In the genomic region with DNA sequence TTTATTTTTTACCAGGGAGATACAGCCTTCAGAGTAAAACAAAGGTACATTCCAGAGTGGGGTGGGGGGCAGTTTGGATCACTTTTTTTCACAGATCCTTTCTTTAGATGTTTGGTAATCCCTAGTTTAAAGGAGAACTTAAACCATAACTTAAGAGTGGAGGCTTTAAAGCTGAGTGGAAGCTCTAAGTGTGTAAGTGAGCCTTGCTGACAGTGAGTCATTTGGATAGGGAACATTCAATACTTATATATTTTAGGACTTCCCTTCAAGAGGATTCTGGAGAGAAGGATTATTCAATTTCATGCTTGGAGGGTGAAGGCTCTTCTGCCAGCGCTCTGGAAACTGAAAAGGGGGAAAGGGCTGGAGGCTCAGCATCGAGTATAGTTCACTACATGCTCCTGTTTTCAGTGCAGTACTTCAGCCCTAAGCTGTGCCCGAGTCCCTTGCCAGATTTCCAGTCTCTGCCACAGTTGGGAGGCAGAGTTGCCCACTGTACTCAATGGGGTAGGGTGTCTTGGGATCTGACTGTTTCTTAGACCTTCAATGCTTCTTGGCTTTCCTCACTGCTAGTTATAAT, we compare ENCODE assay signal across 28 cellular contexts. TPM values are rescaled to one million over a fixed set of nuclear protein-coding genes. Genes with fewer than 3 reads are reported as not detected.
"Had no signal": no experiment of that assay in that cellular context is flagged by ENCODE, and none has a peak within 500 bp of the region (broad histone marks: within the 10 kb centered on the region; RNA-seq: fewer than 3 reads in every experiment).

No MANE protein-coding gene starts in this region.

- DNase-seq: activated CD4-positive, alpha-beta T cell treated with anti-CD3 and anti-CD28 coated beads, Interleukin-2, amount 50 U/mL, for 1 hour; activated CD4-positive, CD25-positive, alpha-beta regulatory T cell treated with anti-CD3 and anti-CD28 coated beads, Interleukin-2, amount 50 U/mL, for 72 hours; activated CD8-positive, alpha-beta memory T cell treated with anti-CD3 and anti-CD28 coated beads, Interleukin-2, amount 50 U/mL, for 48 hours; activated gamma-delta T cell; activated T-cell treated with anti-CD3 and anti-CD28 coated beads, Interleukin-2, amount 50 U/mL, for 72 hours; aorta; effector CD4-positive, alpha-beta T cell; head of caudate nucleus; hypothalamus; left cardiac atrium; mucosa of descending colon; nucleus accumbens; right cardiac atrium; stimulated activated CD4-positive, alpha-beta T cell treated with anti-CD3 and anti-CD28 coated beads, Interleukin-4, amount 100 ng/mL, for 24 hours; stimulated activated naive CD4-positive, alpha-beta T cell treated with Interleukin-2 at 50 U/mL for 16 hours; T-helper 1 cell; upper lobe of right lung; WERI-Rb-1 had no signal

- H3K9me3 ChIP-seq: gastroesophageal sphincter, mucosa of descending colon, thoracic aorta, upper lobe of right lung had no signal

- ATAC-seq: activated T-cell treated with anti-CD3 and anti-CD28 coated beads, Interleukin-2, amount 50 U/mL, for 72 hours; gastroesophageal sphincter; left cardiac atrium; mucosa of descending colon; right cardiac atrium; upper lobe of right lung had no signal

- H3K27ac ChIP-seq: gastroesophageal sphincter, parathyroid adenoma, thoracic aorta, upper lobe of right lung, WERI-Rb-1 had no signal

- H2AFZ ChIP-seq: parathyroid adenoma had no signal

- H3K9ac ChIP-seq: parathyroid adenoma had no signal

- H3K9me3 Mint-ChIP-seq: activated naive CD4-positive, alpha-beta T cell treated with anti-CD3 and anti-CD28 coated beads, Interleukin-2, amount 50 U/mL, for 24 hours; activated T-cell treated with anti-CD3 and anti-CD28 coated beads, Interleukin-2, amount 50 U/mL, for 72 hours; brain; dendritic cell treated with granulocyte-macrophage colony-stimulating factor and Interleukin-4, amounts not matched to agents 40 ng/mL and 50 ng/mL, for 4 days; memory B cell had no signal

- H3K27ac Mint-ChIP-seq: activated naive CD4-positive, alpha-beta T cell treated with anti-CD3 and anti-CD28 coated beads, Interleukin-2, amount 50 U/mL, for 24 hours; activated T-cell treated with anti-CD3 and anti-CD28 coated beads, Interleukin-2, amount 50 U/mL, for 72 hours; dendritic cell treated with granulocyte-macrophage colony-stimulating factor and Interleukin-4, amounts not matched to agents 40 ng/mL and 50 ng/mL, for 4 days; memory B cell had no signal

- H3K4me1 ChIP-seq: gastroesophageal sphincter, parathyroid adenoma, upper lobe of right lung had no signal

- H3K36me3 ChIP-seq: WERI-Rb-1 had no signal

- H3K27me3 ChIP-seq: upper lobe of right lung had no signal

- H3K4me3 ChIP-seq: gastroesophageal sphincter, mucosa of descending colon, thoracic aorta, upper lobe of right lung had no signal

- H3K27me3 Mint-ChIP-seq: activated naive CD4-positive, alpha-beta T cell treated with anti-CD3 and anti-CD28 coated beads, Interleukin-2, amount 50 U/mL, for 24 hours; brain; dendritic cell treated with granulocyte-macrophage colony-stimulating factor and Interleukin-4, amounts not matched to agents 40 ng/mL and 50 ng/mL, for 4 days; memory B cell had no signal

- H3K4me3 Mint-ChIP-seq: activated naive CD4-positive, alpha-beta T cell treated with anti-CD3 and anti-CD28 coated beads, Interleukin-2, amount 50 U/mL, for 24 hours; activated T-cell treated with anti-CD3 and anti-CD28 coated beads, Interleukin-2, amount 50 U/mL, for 72 hours; brain; dendritic cell treated with granulocyte-macrophage colony-stimulating factor and Interleukin-4, amounts not matched to agents 40 ng/mL and 50 ng/mL, for 4 days; memory B cell had no signal

RNA-seq across cellular contexts. Expression of a gene that starts 11.0 kb away (rescaled TPM):
- total RNA-seq: gastroesophageal sphincter, upper lobe of right lung had no signal

RNA-seq across cellular contexts. Expression of a gene that starts 32.1 kb away (rescaled TPM):
- total RNA-seq: aorta, cardiac septum, gastroesophageal sphincter, left cardiac atrium, lower leg skin, mucosa of descending colon, pulmonary artery endothelial cell, right cardiac atrium, upper lobe of right lung had no signal
